ENCODE assay signal across 12 cellular contexts in the genomic region with DNA sequence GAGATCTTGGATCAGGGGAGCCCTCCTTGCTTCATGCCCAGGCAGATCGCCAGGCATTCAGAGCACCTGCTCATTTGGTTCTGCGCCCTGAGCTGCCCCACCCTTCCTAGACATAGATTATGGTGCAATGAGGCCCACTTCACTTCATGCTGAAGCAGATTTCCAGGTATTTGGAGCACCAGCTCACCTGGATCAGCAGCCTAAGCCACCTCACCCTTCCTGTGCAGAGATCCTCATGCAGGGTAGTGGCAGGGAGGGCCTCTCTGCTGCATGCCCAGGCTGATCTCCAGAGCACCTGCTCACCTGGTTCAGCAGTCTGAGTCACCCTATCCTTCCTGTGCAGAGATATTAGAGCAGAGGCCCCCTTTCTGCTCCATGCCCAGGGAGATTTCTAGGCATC.
"Had no signal": no experiment of that assay in that cellular context is flagged by ENCODE, and none has a peak within 500 bp of the region (broad histone marks: within the 10 kb centered on the region; RNA-seq: fewer than 3 reads in every experiment).

No MANE protein-coding gene starts in this region.

- H3K4me3 ChIP-seq: gastrocnemius medialis, heart left ventricle, lung, neural progenitor cell had no signal

- H3K4me1 ChIP-seq: gastrocnemius medialis, heart left ventricle, neural progenitor cell had no signal

- ATAC-seq: gastrocnemius medialis; heart left ventricle; left cardiac atrium; sciatic nerve; stimulated activated naive CD8-positive, alpha-beta T cell treated with anti-CD3 and anti-CD28 coated beads, Interleukin-15, amount 100 ng/mL, for 72 hours had no signal

- H3K9me3 ChIP-seq: gastrocnemius medialis, heart left ventricle had no signal

- DNase-seq: activated CD4-positive, alpha-beta T cell treated with anti-CD3 and anti-CD28 coated beads, Interleukin-2, amount 50 U/mL, for 1 hour; activated CD8-positive, alpha-beta memory T cell treated with anti-CD3 and anti-CD28 coated beads for 24 hours; activated naive CD8-positive, alpha-beta T cell treated with anti-CD3 and anti-CD28 coated beads, Interleukin-2, amount 10 ng/mL, durations not matched to agents 7 days and 5 days; effector memory CD4-positive, alpha-beta T cell; gastrocnemius medialis; left cardiac atrium; midbrain; stimulated activated naive CD8-positive, alpha-beta T cell treated with anti-CD3 and anti-CD28 coated beads, Interleukin-15, amount 100 ng/mL, for 72 hours had no signal

- H3K36me3 ChIP-seq: gastrocnemius medialis, heart left ventricle, neural progenitor cell had no signal

- H3K27me3 ChIP-seq: gastrocnemius medialis, heart left ventricle, neural progenitor cell had no signal

- H3K27ac ChIP-seq: gastrocnemius medialis, heart left ventricle, neural progenitor cell had no signal
